ENCODE assay signal across 8 cellular contexts in genomic region chr22:40856513-40857308, GRCh38. TPM values are rescaled to one million over a fixed set of nuclear protein-coding genes. Genes with fewer than 3 reads are reported as not detected.
DNase-seq lines count a peak whose midpoint lies in the region; ATAC-seq and TF ChIP-seq lines count a peak whose summit lies in the region.

Gene ST13 (minus strand): TSS chr22:40856639. CDS start chr22:40856540, 99 bp downstream.
Gene XPNPEP3 (plus strand): TSS chr22:40857148. CDS start chr22:40857182, 34 bp downstream.

- TF ChIP-seq POLR2A in NB4 (IDR thresholded peaks at IDR 0.05; ENCODE audit: extremely low read depth, insufficient read length) (peak; percentile 55), gastroesophageal sphincter (IDR thresholded peaks at IDR 0.05) (peak; percentile 70 to 74)

- peak within 1 kb of the TSS; percentile 96 for H3K9ac ChIP-seq in SK-N-MC (ENCODE audit: insufficient read length)

- no peak for TF ChIP-seq EP300 in gastroesophageal sphincter (IDR thresholded peaks at IDR 0.05)

- CTCF ChIA-PET in activated naive CD4-positive, alpha-beta T cell treated with anti-CD3 and anti-CD28 coated beads, Interleukin-2, amount 10 ng/mL, durations not matched to agents 7 days and 5 days (lab: Charles Lee) = interaction anchor here (1.0 to 1.7 kb wide), 3 partner anchors 43 to 210 kb away, joined by 3 to 7 read pairs (median 6); no protein-coding TSS in a partner anchor

- H3K4me3 ChIP-seq in GM08714 (ENCODE audit: low read length) = peak within 1 kb of the TSS; percentile 93
- H3K4me3 ChIP-seq in NB4 (ENCODE audit: low read depth, low read length) = peak within 1 kb of the TSS; percentile 97
- H3K4me3 ChIP-seq in SK-N-MC = peak within 1 kb of the TSS; percentile 92
- H3K4me3 ChIP-seq in gastroesophageal sphincter = peak within 1 kb of the TSS; percentile 73 to 89
- H3K4me3 ChIP-seq in neutrophil (ENCODE audit: low read depth in 1 of 2, low read length in 1 of 2) = peak within 1 kb of the TSS; percentile 94 to 97

- peaks cover 26% of the 10 kb centered on the region for H3K36me3 Mint-ChIP-seq in HFFc6 (ENCODE audit: low read depth)
- peaks cover 13% of the 10 kb centered on the region for H3K36me3 Mint-ChIP-seq in activated naive CD4-positive, alpha-beta T cell treated with anti-CD3 and anti-CD28 coated beads, Interleukin-2, amount 10 ng/mL, durations not matched to agents 7 days and 5 days

- H3K27me3 ChIP-seq in gastroesophageal sphincter = no peaks in the 10 kb centered on the region
- H3K27me3 ChIP-seq in neutrophil = no peaks in the 10 kb centered on the region

- H3K9me3 ChIP-seq in SK-N-MC (ENCODE audit: low read depth, low read length) = no peaks in the 10 kb centered on the region
- H3K9me3 ChIP-seq in gastroesophageal sphincter = no peaks in the 10 kb centered on the region
- H3K9me3 ChIP-seq in neutrophil = no peaks in the 10 kb centered on the region

- H3K9me3 Mint-ChIP-seq in HFFc6 = no peaks in the 10 kb centered on the region
- H3K9me3 Mint-ChIP-seq in activated naive CD4-positive, alpha-beta T cell treated with anti-CD3 and anti-CD28 coated beads, Interleukin-2, amount 10 ng/mL, durations not matched to agents 7 days and 5 days = no peaks in the 10 kb centered on the region

- H3K27ac ChIP-seq in SK-N-MC (peak within 1 kb of the TSS; percentile 99), gastroesophageal sphincter (peak within 1 kb of the TSS; percentile 89 to 97 (median 94)), neutrophil (peak within 1 kb of the TSS; percentile 98), substantia nigra (ENCODE audit: low read depth, low read length, poor library complexity, severe bottlenecking) (peak within 1 kb of the TSS; percentile 100)

- H3K27me3 Mint-ChIP-seq in HFFc6 (ENCODE audit: insufficient read depth) = peaks cover 3% of the 10 kb centered on the region; the same call in 1 of the 2 replicates
- no peaks in the 10 kb centered on the region for H3K27me3 Mint-ChIP-seq in activated naive CD4-positive, alpha-beta T cell treated with anti-CD3 and anti-CD28 coated beads, Interleukin-2, amount 10 ng/mL, durations not matched to agents 7 days and 5 days

- peak; percentile 74 for TF ChIP-seq CTCF in HFFc6 (IDR thresholded peaks at IDR 0.05)
- no peak for TF ChIP-seq CTCF in NB4 (IDR thresholded peaks at IDR 0.05; ENCODE audit: low read depth, low read length)
- peak in 1 of 4 experiments; percentile 23 for TF ChIP-seq CTCF in gastroesophageal sphincter (IDR thresholded peaks at IDR 0.05)
- TF ChIP-seq CTCF in neutrophil (IDR thresholded peaks at IDR 0.05) = no peak

- H3K4me1 ChIP-seq in gastroesophageal sphincter (peaks cover 16 to 60% (median 32%) of the 10 kb centered on the region in 3 donors), neutrophil (ENCODE audit: control insufficient read depth in 1 of 2, insufficient read depth in 1 of 2, low read depth in 1 of 2, low read length in 1 of 2) (peaks cover 27 to 29% of the 10 kb centered on the region in 2 experiments)

- H3K36me3 ChIP-seq in SK-N-MC (ENCODE audit: insufficient read depth, low read length) (peaks cover 28% of the 10 kb centered on the region), gastroesophageal sphincter (peaks cover 0 to 13% of the 10 kb centered on the region in 2 donors), neutrophil (no peaks in the 10 kb centered on the region)

- peak; percentile 98 for ATAC-seq in gastroesophageal sphincter

- H3K27ac Mint-ChIP-seq in HFFc6 = peak within 1 kb of the TSS; percentile 100
- peak within 1 kb of the TSS; percentile 100 for H3K27ac Mint-ChIP-seq in activated naive CD4-positive, alpha-beta T cell treated with anti-CD3 and anti-CD28 coated beads, Interleukin-2, amount 10 ng/mL, durations not matched to agents 7 days and 5 days

- H3K4me3 Mint-ChIP-seq in HFFc6 = peak within 1 kb of the TSS; percentile 99
- H3K4me3 Mint-ChIP-seq in activated naive CD4-positive, alpha-beta T cell treated with anti-CD3 and anti-CD28 coated beads, Interleukin-2, amount 10 ng/mL, durations not matched to agents 7 days and 5 days = peak within 1 kb of the TSS; percentile 99

- 0 to 1% methylated on average over 39 to 40 of the region's 63 CpGs for WGBS in gastroesophageal sphincter (ENCODE audit: low coverage in 1 of 2), 2 donors

- peaks cover 60% of the 10 kb centered on the region for H3K4me1 Mint-ChIP-seq in HFFc6 (ENCODE audit: low read depth)
- peaks cover 55% of the 10 kb centered on the region for H3K4me1 Mint-ChIP-seq in activated naive CD4-positive, alpha-beta T cell treated with anti-CD3 and anti-CD28 coated beads, Interleukin-2, amount 10 ng/mL, durations not matched to agents 7 days and 5 days

- peak; percentile 95 for DNase-seq in HFFc6
- peak; percentile 96 for DNase-seq in NB4 (ENCODE audit: low read depth)
- peak; percentile 87 for DNase-seq in SK-N-MC (ENCODE audit: low read depth, low spot score)
- DNase-seq in activated naive CD4-positive, alpha-beta T cell treated with anti-CD3 and anti-CD28 coated beads, Interleukin-2, amount 10 ng/mL, durations not matched to agents 7 days and 5 days = peak; percentile 99
- peak; percentile 76 to 99 (median 95) for DNase-seq in substantia nigra (lab: John Stamatoyannopoulos, UW)

RNA-seq across cellular contexts. Expression of gene ST13, which starts in this region (rescaled TPM):
- 100 to 1,000 TPM; 236 to 251 (median 243) TPM for total RNA-seq in HFFc6 (2021; fragmentation: NEBNext Ultra II Directional; extraction: Animal tissue kit (Norgen Biotek cat#: 25700))
- total RNA-seq in gastroesophageal sphincter = 100 to 1,000 TPM; 179 to 239 (median 211) TPM

RNA-seq across cellular contexts. Expression of gene XPNPEP3, which starts in this region (rescaled TPM):
- total RNA-seq in HFFc6 (2021; fragmentation: NEBNext Ultra II Directional; extraction: Animal tissue kit (Norgen Biotek cat#: 25700)) = 10 to 100 TPM; 22.7 to 30.5 (median 29.0) TPM
- total RNA-seq in gastroesophageal sphincter = 10 to 100 TPM in 2 of 4 donors, 1 to 10 TPM in 2; 5.9 to 13.3 (median 10.4) TPM

Comparison
In these comparisons a context has a peak if more than half of its experiments do, and no peak if none do; other contexts are left out.
1. Peak in every context shown above with its lines: DNase-seq, ATAC-seq, H3K4me3 ChIP-seq and H3K27ac ChIP-seq.